In the genomic region with DNA sequence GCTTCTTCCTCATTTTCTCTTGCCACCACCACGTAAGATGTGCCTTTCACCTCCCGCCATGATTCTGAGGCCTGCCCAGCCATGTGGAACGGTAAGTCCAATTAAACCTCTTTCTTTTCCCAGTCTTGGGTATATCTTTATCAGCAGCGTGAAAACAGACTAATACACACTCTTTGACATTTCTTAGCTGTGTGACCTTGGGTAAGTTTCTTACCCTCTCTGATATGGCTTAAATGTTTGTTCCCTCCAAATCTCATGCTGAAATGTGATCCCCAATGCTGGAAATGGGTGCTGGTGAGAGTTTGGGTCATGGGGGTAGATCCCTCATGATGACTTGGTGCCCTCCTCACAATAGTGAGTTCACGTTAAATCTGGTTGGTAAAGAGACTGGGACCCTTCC, we compare ENCODE assay signal across 7 cellular contexts.
"Had no signal": no experiment of that assay in that cellular context is flagged by ENCODE, and none has a peak within 500 bp of the region (broad histone marks: within the 10 kb centered on the region; RNA-seq: fewer than 3 reads in every experiment).

No MANE protein-coding gene starts in this region.

- H3K27ac ChIP-seq: HL-60 had no signal

- ATAC-seq: HepG2 had no signal

- FAIRE-seq: HepG2, HTR-8/SVneo had no signal

- H3K36me3 Mint-ChIP-seq: IgD-negative memory B cell had no signal

- H3K4me1 Mint-ChIP-seq: IgD-negative memory B cell had no signal

- DNase-seq: IMR-90, KBM-7, KG1 had no signal

- H3K4me3 Mint-ChIP-seq: IgD-negative memory B cell had no signal

- H3K27ac Mint-ChIP-seq: IgD-negative memory B cell had no signal
